ENCODE assay signal across 12 cellular contexts in genomic region chr9:129259373-129259772, GRCh38.
DNase-seq lines count a peak whose midpoint lies in the region; ATAC-seq and TF ChIP-seq lines count a peak whose summit lies in the region.
"Had no signal": no experiment of that assay in that cellular context is flagged by ENCODE, and none has a peak within 500 bp of the region (broad histone marks: within the 10 kb centered on the region; RNA-seq: fewer than 3 reads in every experiment).

No MANE protein-coding gene starts in this region.

- CTCF ChIA-PET in activated CD8-positive, alpha-beta T cell treated with anti-CD3 and anti-CD28 coated beads, Interleukin-2, amount 10 ng/mL, durations not matched to agents 7 days and 5 days (lab: Charles Lee), result interaction anchor here (0.7 kb wide), 1 partner anchor 22 kb away, joined by 3 read pairs; no protein-coding TSS in a partner anchor

- H3K4me1 Mint-ChIP-seq in activated CD8-positive, alpha-beta T cell treated with anti-CD3 and anti-CD28 coated beads, Interleukin-2, amount 10 ng/mL, durations not matched to agents 7 days and 5 days (ENCODE audit: low read depth), result peaks cover 23% of the 10 kb centered on the region

- H3K9me3 ChIP-seq in right atrium auricular region, result no peaks in the 10 kb centered on the region
- no peaks in the 10 kb centered on the region for H3K9me3 ChIP-seq in ascending aorta
- H3K9me3 ChIP-seq: HAP-1 had no signal

- H3K4me3 ChIP-seq in right atrium auricular region, result no peak overlapping the region
- no peak overlapping the region for H3K4me3 ChIP-seq in ascending aorta
- H3K4me3 ChIP-seq: HAP-1 had no signal

- no peaks in the 10 kb centered on the region for H3K36me3 Mint-ChIP-seq in activated CD8-positive, alpha-beta T cell treated with anti-CD3 and anti-CD28 coated beads, Interleukin-2, amount 10 ng/mL, durations not matched to agents 7 days and 5 days (ENCODE audit: low read depth)
- H3K36me3 Mint-ChIP-seq: stimulated activated naive B cell treated with anti-CD40 and anti-IgM and Interleukin-4, amounts not matched to agents 10 μg/mL and 1 μg/mL and 100 μg/mL, for 72 hours had no signal

- H3K36me3 ChIP-seq in right atrium auricular region (no peaks in the 10 kb centered on the region), ascending aorta (no peaks in the 10 kb centered on the region)
- H3K36me3 ChIP-seq: HAP-1 had no signal

- H3K9me3 Mint-ChIP-seq in activated CD8-positive, alpha-beta T cell treated with anti-CD3 and anti-CD28 coated beads, Interleukin-2, amount 10 ng/mL, durations not matched to agents 7 days and 5 days (ENCODE audit: insufficient read depth), result no peaks in the 10 kb centered on the region
- H3K9me3 Mint-ChIP-seq: stimulated activated naive B cell treated with anti-CD40 and anti-IgM and Interleukin-4, amounts not matched to agents 10 μg/mL and 1 μg/mL and 100 μg/mL, for 72 hours had no signal

- peaks cover 35% of the 10 kb centered on the region for H3K27me3 Mint-ChIP-seq in activated CD8-positive, alpha-beta T cell treated with anti-CD3 and anti-CD28 coated beads, Interleukin-2, amount 10 ng/mL, durations not matched to agents 7 days and 5 days (ENCODE audit: low read depth)

- H3K27ac ChIP-seq in right atrium auricular region (no peak overlapping the region), temporal lobe (ENCODE audit: low read depth, low read length) (peak overlapping the region; percentile 63), ascending aorta (no peak overlapping the region)

- TF ChIP-seq CTCF in right atrium auricular region (IDR thresholded peaks at IDR 0.05) (no peak), ascending aorta (IDR thresholded peaks at IDR 0.05) (no peak)

- POLR2A ChIA-PET in activated CD8-positive, alpha-beta T cell treated with anti-CD3 and anti-CD28 coated beads, Interleukin-2, amount 10 ng/mL, durations not matched to agents 7 days and 5 days (lab: Charles Lee), result no interaction called here

- no peak overlapping the region for H3K27ac Mint-ChIP-seq in activated CD8-positive, alpha-beta T cell treated with anti-CD3 and anti-CD28 coated beads, Interleukin-2, amount 10 ng/mL, durations not matched to agents 7 days and 5 days

- no peak for ATAC-seq in Right ventricle myocardium superior (ENCODE audit: poor library complexity)
- no peak for ATAC-seq in activated CD8-positive, alpha-beta T cell treated with anti-CD3 and anti-CD28 coated beads, Interleukin-2, amount 10 ng/mL, durations not matched to agents 7 days and 5 days

- H3K27me3 ChIP-seq in right atrium auricular region (no peaks in the 10 kb centered on the region), ascending aorta (no peaks in the 10 kb centered on the region)

- DNase-seq in Right ventricle myocardium superior (peak; percentile 13), right atrium auricular region (ENCODE audit: low spot score) (no peak), inferior parietal cortex (ENCODE audit: extremely low spot score) (peak; percentile 39), NCI-H774 (lab: John Stamatoyannopoulos, UW) (no peak), ascending aorta (ENCODE audit: low spot score in 2 of 2) (no peak), NK-92 (lab: John Stamatoyannopoulos, UW; ENCODE audit: unreplicated experiment) (no peak)
- DNase-seq in activated CD8-positive, alpha-beta T cell treated with anti-CD3 and anti-CD28 coated beads, Interleukin-2, amount 10 ng/mL, durations not matched to agents 7 days and 5 days, result no peak
- DNase-seq: activated CD4-positive, alpha-beta T cell treated with anti-CD3 and anti-CD28 coated beads for 48 hours; dermis blood vessel endothelial cell; stimulated activated naive B cell treated with anti-CD40 and anti-IgM and Interleukin-4, amounts not matched to agents 10 μg/mL and 1 μg/mL and 100 μg/mL, for 72 hours had no signal

- H3K4me1 ChIP-seq in right atrium auricular region, result peaks cover 0 to 17% of the 10 kb centered on the region in 2 donors
- H3K4me1 ChIP-seq in ascending aorta, result peaks cover 10 to 12% of the 10 kb centered on the region in 2 donors

- intact Hi-C loops in Right ventricle myocardium superior (cut with DNase I), result no loop called here
- intact Hi-C loops in ascending aorta (cut with DNase I), result loop anchor here (5.0 kb wide), 2 partner anchors 78 to 353 kb away; no protein-coding TSS in a partner anchor

- peak overlapping the region; percentile 56 for H3K4me3 Mint-ChIP-seq in activated CD8-positive, alpha-beta T cell treated with anti-CD3 and anti-CD28 coated beads, Interleukin-2, amount 10 ng/mL, durations not matched to agents 7 days and 5 days

Comparison
In these comparisons a context has a peak if more than half of its experiments do, and no peak if none do; other contexts are left out.
1. DNase-seq: peak in Right ventricle myocardium superior (single experiment) and inferior parietal cortex (single experiment); none in right atrium auricular region (single experiment), activated CD8-positive, alpha-beta T cell treated with anti-CD3 and anti-CD28 coated beads, Interleukin-2, amount 10 ng/mL, durations not matched to agents 7 days and 5 days (single experiment), NCI-H774 (single experiment), ascending aorta (0 of 2) and NK-92 (single experiment).